17 cellular contexts compared by ENCODE assay signal in the genomic region with DNA sequence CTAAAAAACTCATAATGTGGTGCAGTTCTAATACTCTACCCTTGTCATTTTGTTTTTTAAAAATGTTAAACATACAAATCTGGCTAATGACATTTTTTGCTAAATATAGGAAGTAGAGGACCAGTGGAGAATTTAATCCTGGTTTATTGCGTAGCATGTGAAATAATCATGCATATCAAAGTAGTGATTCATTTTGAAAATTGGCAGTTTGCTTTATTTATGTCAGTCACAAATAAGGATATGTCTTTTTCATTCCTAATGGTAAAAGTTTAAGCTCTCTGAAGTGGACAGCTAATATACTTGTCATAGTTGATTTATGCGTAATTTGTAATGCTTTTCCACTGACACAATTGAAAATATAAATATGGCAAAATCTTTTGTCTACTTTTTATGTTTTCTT.
DNase-seq lines count a peak whose midpoint lies in the region; ATAC-seq and TF ChIP-seq lines count a peak whose summit lies in the region.
"Had no signal": no experiment of that assay in that cellular context is flagged by ENCODE, and none has a peak within 500 bp of the region (broad histone marks: within the 10 kb centered on the region; RNA-seq: fewer than 3 reads in every experiment).

No MANE protein-coding gene starts in this region.

- H3K4me1 ChIP-seq in heart left ventricle: no peaks in the 10 kb centered on the region
- H3K4me1 ChIP-seq: uterus had no signal

- H3K9me3 ChIP-seq in heart left ventricle: peaks cover 0 to 14% (median 8%) of the 10 kb centered on the region in 12 donors

- H3K27ac ChIP-seq in heart left ventricle: peak overlapping the region in 2 of 12 donors; percentile 41 to 53
- H3K27ac ChIP-seq: uterus had no signal

- TF ChIP-seq CTCF in AG09309 (IDR thresholded peaks at IDR 0.05; ENCODE audit: control insufficient read depth, insufficient read depth, low read depth, low read length, missing control alignments): no peak
- TF ChIP-seq CTCF in choroid plexus epithelial cell (conservative IDR thresholded peaks at IDR 0.05; ENCODE audit: low read depth, low read length): no peak
- TF ChIP-seq CTCF in heart left ventricle (IDR thresholded peaks at IDR 0.05): no peak

- H3K27me3 ChIP-seq in heart left ventricle: no peaks in the 10 kb centered on the region
- H3K27me3 ChIP-seq: uterus had no signal

- intact Hi-C loops in heart left ventricle (cut with DNase I): no loop called here

- 76 to 89% (median 81%) methylated on average over 2 of the region's 2 CpGs for WGBS in heart left ventricle, 4 donors

- H3K4me3 ChIP-seq in AG09309 (ENCODE audit: control insufficient read depth, low read depth, low read length) (no peak overlapping the region), choroid plexus epithelial cell (ENCODE audit: low read depth, low read length) (no peak overlapping the region), heart left ventricle (no peak overlapping the region)
- H3K4me3 ChIP-seq: K562, uterus had no signal

- DNase-seq in AG09309 (ENCODE audit: low read depth): peak; percentile 32
- peak; percentile 76 for DNase-seq in LHCN-M2 (ENCODE audit: low read depth)
- DNase-seq in choroid plexus epithelial cell (ENCODE audit: low read depth): peak; percentile 76
- peak; percentile 45 for DNase-seq in kidney tubule cell (ENCODE audit: low spot score)
- no peak for DNase-seq in heart left ventricle
- no peak for DNase-seq in HUDEP-2 (lab: John Stamatoyannopoulos, UW; ENCODE audit: unreplicated experiment in 76 of 76)
- DNase-seq in D341Med (ENCODE audit: low spot score): no peak
- DNase-seq: activated CD4-positive, CD25-positive, alpha-beta regulatory T cell treated with anti-CD3 and anti-CD28 coated beads, Interleukin-2, amount 50 U/mL, for 72 hours; activated T-cell treated with anti-CD3 and anti-CD28 coated beads for 4 hours; effector CD8-positive, alpha-beta T cell; GDM1; NCI-H2029; NK-92 treated with Interleukin-12 subunit alpha and Interleukin-12 subunit beta, amount 100 ng/mL, for 24 hours; nucleus accumbens; uterus had no signal

- no peak for TF ChIP-seq POLR2A in heart left ventricle (IDR thresholded peaks at IDR 0.05)

- peaks cover 0 to 8% (median 0%) of the 10 kb centered on the region in 9 donors for H3K36me3 ChIP-seq in heart left ventricle
- H3K36me3 ChIP-seq: uterus had no signal

- ATAC-seq in heart left ventricle (no peak), GM21447 (IDR thresholded peaks at IDR 0.05; ENCODE audit: unreplicated experiment) (no peak)
- ATAC-seq: K562 had no signal

Comparison
In these comparisons a context has a peak if more than half of its experiments do, and no peak if none do; other contexts are left out.
1. DNase-seq: peak in AG09309 (single experiment), LHCN-M2 (single experiment), choroid plexus epithelial cell (single experiment) and kidney tubule cell (single experiment); none in heart left ventricle (0 of 5), HUDEP-2 (0 of 76) and D341Med (single experiment).